In the genomic region with DNA sequence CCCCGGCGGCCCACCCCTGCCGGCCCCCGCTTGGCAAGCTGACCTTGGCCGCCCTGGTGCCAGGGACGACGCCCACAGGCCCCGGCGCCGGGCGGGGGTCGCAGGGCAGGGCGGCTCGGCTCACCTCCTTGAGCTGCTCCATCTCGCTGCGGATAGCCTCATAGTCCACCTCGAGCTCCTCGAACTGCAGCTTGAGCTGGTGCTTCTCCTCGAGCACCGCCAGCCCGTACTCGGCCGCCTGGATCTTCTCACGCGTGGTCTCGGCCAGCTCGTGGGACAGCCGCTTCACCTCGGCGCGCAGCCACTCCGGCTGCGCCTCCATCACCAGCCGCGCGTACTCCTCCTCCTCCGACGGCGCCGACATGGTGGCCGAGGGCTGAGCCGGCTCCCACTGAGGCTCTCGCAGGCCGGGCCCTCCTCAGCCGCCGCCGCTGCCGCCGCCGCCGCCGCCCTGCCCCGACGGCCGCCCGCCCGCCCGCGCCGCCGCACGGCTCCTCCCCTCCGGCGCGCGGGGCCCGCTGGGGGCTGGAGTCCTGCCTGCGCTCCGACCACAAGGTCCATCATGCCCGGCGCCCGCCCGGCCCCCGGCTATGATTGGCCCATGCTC, we compare ENCODE assay signal across 8 cellular contexts. TPM values are rescaled to one million over a fixed set of nuclear protein-coding genes. Genes with fewer than 3 reads are reported as not detected.
DNase-seq lines count a peak whose midpoint lies in the region; ATAC-seq, FAIRE-seq and TF ChIP-seq lines count a peak whose summit lies in the region.

A gene (minus strand): TSS at position 453 of the 607 bp plus-strand sequence. CDS start 89 bp downstream, at position 364.

- H2AK5ac ChIP-seq in IMR-90 (ENCODE audit: low read depth, low read length) = peak within 1 kb of the TSS; percentile 85

- H3K27ac Mint-ChIP-seq in activated CD4-positive, alpha-beta T cell treated with anti-CD3 and anti-CD28 coated beads, Interleukin-2, amount 10 ng/mL, durations not matched to agents 7 days and 5 days = peak within 1 kb of the TSS; percentile 97

- peak within 1 kb of the TSS; percentile 98 for H2AK9ac ChIP-seq in IMR-90 (replicated peaks; ENCODE audit: low read depth, low read length, poor library complexity)

- peak within 1 kb of the TSS; percentile 73 for H3K4ac ChIP-seq in IMR-90 (ENCODE audit: low read depth, low read length)

- CTCF ChIA-PET in activated CD4-positive, alpha-beta T cell treated with anti-CD3 and anti-CD28 coated beads, Interleukin-2, amount 10 ng/mL, durations not matched to agents 7 days and 5 days (lab: Charles Lee) = interaction anchor here (0.6 to 1.4 kb wide), 8 partner anchors 10 to 95 kb away, joined by 3 to 4 read pairs (median 3); a partner anchor contains a TSS
- CTCF ChIA-PET in IMR-90 (lab: Yijun Ruan, JAX) = interaction anchor here (0.6 to 1.0 kb wide), 2 partner anchors 45 to 683 kb away, joined by 3 to 4 read pairs; no protein-coding TSS in a partner anchor

- H3K4me3 ChIP-seq in IMR-90 (ENCODE audit: insufficient read depth, low read depth, low read length) (peak within 1 kb of the TSS; percentile 97), bronchial epithelial cell (ENCODE audit: low read depth, low read length) (peak within 1 kb of the TSS; percentile 83), lower leg skin (ENCODE audit: low read depth, poor library complexity, severe bottlenecking) (peak within 1 kb of the TSS; percentile 94), thoracic aorta (peak within 1 kb of the TSS; percentile 96)

- H3K36me3 ChIP-seq in IMR-90 (ENCODE audit: control insufficient read depth, insufficient read depth, low read length) (no peaks in the 10 kb centered on the region), bronchial epithelial cell (ENCODE audit: control insufficient read depth, insufficient read depth, low read length) (peaks cover 2% of the 10 kb centered on the region), thoracic aorta (no peaks in the 10 kb centered on the region)

- intact Hi-C loops in IMR-90 (cut with micrococcal nuclease) = loop anchor here (5.0 kb wide), 1 partner anchor 37 kb away; no protein-coding TSS in a partner anchor
- intact Hi-C loops in lower leg skin (cut with DNase I; ENCODE audit: low total_unique reads) = no loop called here

- no peak for TF ChIP-seq RAD21 in IMR-90 (IDR thresholded peaks at IDR 0.05; ENCODE audit: low read length)

- H2BK5ac ChIP-seq in IMR-90 (ENCODE audit: low read depth, low read length, poor library complexity, severe bottlenecking) = peak within 1 kb of the TSS; percentile 81

- 0% methylated on average over 28 of the region's 74 CpGs; no CpG with 5 or more reads in 1 of the 2 experiments for whole genome bisulfite sequencing in IMR-90 (ENCODE audit: extremely low coverage in 2 of 2, insufficient read length in 1 of 2), 2 experiments
- WGBS in lower leg skin, 2 donors = 0% methylated on average over 35 of the region's 74 CpGs; no CpG with 5 or more reads in 1 of the 2 donors

- peak within 1 kb of the TSS; percentile 95 for H3K4me3 Mint-ChIP-seq in activated CD4-positive, alpha-beta T cell treated with anti-CD3 and anti-CD28 coated beads, Interleukin-2, amount 10 ng/mL, durations not matched to agents 7 days and 5 days

- H3K27me3 Mint-ChIP-seq in activated CD4-positive, alpha-beta T cell treated with anti-CD3 and anti-CD28 coated beads, Interleukin-2, amount 10 ng/mL, durations not matched to agents 7 days and 5 days = no peaks in the 10 kb centered on the region

- in situ Hi-C loops in IMR-90 (cut with MboI; ENCODE audit: low sequenced_read_pairs) = no loop called here

- H3K27ac ChIP-seq in IMR-90 (ENCODE audit: insufficient read depth, low read length) = peak within 1 kb of the TSS; percentile 83
- peak within 1 kb of the TSS; percentile 99 to 100 for H3K27ac ChIP-seq in thoracic aorta

- peak within 1 kb of the TSS; percentile 95 for H3K14ac ChIP-seq in IMR-90 (replicated peaks; ENCODE audit: low read depth, low read length)

- H4K8ac ChIP-seq in IMR-90 (ENCODE audit: low read depth in 2 of 2, low read length in 2 of 2) = peak within 1 kb of the TSS; percentile 58 to 85

- H3K9ac ChIP-seq in IMR-90 (ENCODE audit: low read depth, low read length) = peak within 1 kb of the TSS; percentile 91

- H3K36me3 Mint-ChIP-seq in activated CD4-positive, alpha-beta T cell treated with anti-CD3 and anti-CD28 coated beads, Interleukin-2, amount 10 ng/mL, durations not matched to agents 7 days and 5 days (ENCODE audit: low read depth) = no peaks in the 10 kb centered on the region

- FAIRE-seq in bronchial epithelial cell (lab: Jason Lieb, UNC) = no peak

- POLR2A ChIA-PET in activated CD4-positive, alpha-beta T cell treated with anti-CD3 and anti-CD28 coated beads, Interleukin-2, amount 10 ng/mL, durations not matched to agents 7 days and 5 days (lab: Charles Lee) = no interaction called here
- POLR2A ChIA-PET in IMR-90 (lab: Charles Lee; ENCODE audit: unreplicated experiment) = no interaction called here

- peak within 1 kb of the TSS; percentile 92 for H3K4me2 ChIP-seq in IMR-90 (ENCODE audit: low read depth, low read length)

- no TSS peak for BruUV-seq in IMR-90 (replicated peaks; lab: Mats Ljungman, UMichigan)

- H4K20me1 ChIP-seq in IMR-90 (ENCODE audit: insufficient read depth, low read length) = peaks cover 45% of the 10 kb centered on the region

- no peaks in the 10 kb centered on the region for H3K9me3 Mint-ChIP-seq in activated CD4-positive, alpha-beta T cell treated with anti-CD3 and anti-CD28 coated beads, Interleukin-2, amount 10 ng/mL, durations not matched to agents 7 days and 5 days

- H3K9me1 ChIP-seq in IMR-90 (ENCODE audit: insufficient read depth, low read length) = peaks cover 31% of the 10 kb centered on the region

- no peak within 1 kb of the TSS for H3K18ac ChIP-seq in IMR-90 (ENCODE audit: low read depth, low read length)

- H3K27me3 ChIP-seq in IMR-90 (ENCODE audit: control insufficient read depth, insufficient read depth, low read length) (no peaks in the 10 kb centered on the region; the same call in 1 of the 2 replicates), bronchial epithelial cell (ENCODE audit: control insufficient read depth, insufficient read depth, low read length) (no peaks in the 10 kb centered on the region), thoracic aorta (replicated peaks; ENCODE audit: insufficient read depth) (no peaks in the 10 kb centered on the region)

- H3K4me1 ChIP-seq in IMR-90 (ENCODE audit: control insufficient read depth, insufficient read depth, low read length) = peaks cover 11% of the 10 kb centered on the region
- H3K4me1 ChIP-seq in thoracic aorta (ENCODE audit: control insufficient read depth in 1 of 2, low read depth in 2 of 2) = peaks cover 34 to 48% of the 10 kb centered on the region in 2 donors

- dilution Hi-C loops in IMR-90 (cut with HindIII; ENCODE audit: low sequenced_read_pairs, unreplicated experiment) = no loop called here

- no peaks in the 10 kb centered on the region for H3K9me3 ChIP-seq in IMR-90 (ENCODE audit: control insufficient read depth, insufficient read depth, low read length)
- no peaks in the 10 kb centered on the region for H3K9me3 ChIP-seq in thoracic aorta

- H3K23ac ChIP-seq in IMR-90 (ENCODE audit: low read depth, low read length) = peak within 1 kb of the TSS; percentile 88

- H4K5ac ChIP-seq in IMR-90 (ENCODE audit: low read depth, low read length) = peak within 1 kb of the TSS; percentile 17; the same call in 1 of the 2 replicates

- peak within 1 kb of the TSS; percentile 73 for H4K91ac ChIP-seq in IMR-90 (ENCODE audit: insufficient read depth, low read depth, low read length)

- H2AFZ ChIP-seq in IMR-90 (replicated peaks; ENCODE audit: low read length, poor library complexity) = peak within 1 kb of the TSS; percentile 99

- DNase-seq in activated CD4-positive, alpha-beta T cell treated with anti-CD3 and anti-CD28 coated beads, Interleukin-2, amount 10 ng/mL, durations not matched to agents 7 days and 5 days = no peak
- no peak for DNase-seq in activated CD4-positive, alpha-beta T cell treated with anti-CD3 and anti-CD28 coated beads for 1 hour
- DNase-seq in IMR-90 (no peak), bronchial epithelial cell (ENCODE audit: low read depth) (no peak), lower leg skin (ENCODE audit: low spot score in 2 of 2) (no peak), thoracic aorta (ENCODE audit: low spot score) (no peak), SIG-M5 treated with dmso at 0.1 percent for 504 hours (lab: John Stamatoyannopoulos, UW; ENCODE audit: unreplicated experiment) (no peak)
- DNase-seq in stimulated activated CD4-positive, alpha-beta T cell treated with anti-CD3 and anti-CD28 coated beads, Interleukin-1b, Interleukin-23, amount 100 ng/mL, for 48 hours = no peak

- H3K56ac ChIP-seq in IMR-90 (ENCODE audit: extremely low read depth, insufficient read depth, low read length) = peak within 1 kb of the TSS; percentile 90

- peaks cover 47% of the 10 kb centered on the region for H3K4me1 Mint-ChIP-seq in activated CD4-positive, alpha-beta T cell treated with anti-CD3 and anti-CD28 coated beads, Interleukin-2, amount 10 ng/mL, durations not matched to agents 7 days and 5 days

- H2BK15ac ChIP-seq in IMR-90 (ENCODE audit: low read depth, low read length) = no peak within 1 kb of the TSS

- peak; percentile 95; the same call in 1 of the 2 replicates for ATAC-seq in IMR-90 (ENCODE audit: low read depth)
- ATAC-seq in thoracic aorta (ENCODE audit: insufficient number of reproducible peaks, low FRiP score, low read depth) = no peak

- TF ChIP-seq CTCF in IMR-90 (conservative IDR thresholded peaks at IDR 0.05; ENCODE audit: low read depth, low read length) = no peak
- no peak for TF ChIP-seq CTCF in bronchial epithelial cell (IDR thresholded peaks at IDR 0.05; ENCODE audit: insufficient read depth, low read length, severe bottlenecking)
- no peak for TF ChIP-seq CTCF in lower leg skin (IDR thresholded peaks at IDR 0.05)
- TF ChIP-seq CTCF in thoracic aorta (IDR thresholded peaks at IDR 0.05) = no peak

- TF ChIP-seq POLR2A in IMR-90 (IDR thresholded peaks at IDR 0.05; ENCODE audit: low read depth, low read length) = no peak
- TF ChIP-seq POLR2A in lower leg skin (IDR thresholded peaks at IDR 0.05) = no peak

- H2BK120ac ChIP-seq in IMR-90 (ENCODE audit: low read depth, low read length) = peak within 1 kb of the TSS; percentile 38; the same call in 1 of the 2 replicates

- peaks cover 24 to 50% of the 10 kb centered on the region in 2 experiments for H3K79me1 ChIP-seq in IMR-90 (ENCODE audit: low read depth in 1 of 2, low read length in 2 of 2)

- H2BK20ac ChIP-seq in IMR-90 (ENCODE audit: low read depth, low read length) = no peak within 1 kb of the TSS

TF ChIP-seq in IMR-90, 13 proteins besides CTCF, POLR2A, EP300 and RAD21 (continues in another document):
- no peak for TF ChIP-seq SMC3 (IDR thresholded peaks at IDR 0.05; ENCODE audit: low read depth, low read length)
- no peak for TF ChIP-seq RCOR1 (IDR thresholded peaks at IDR 0.05; ENCODE audit: insufficient replicate concordance, low read length)

RNA-seq across cellular contexts. Expression of the gene that starts here (rescaled TPM):
- 10 to 100 TPM; 29.5 to 31.1 TPM for total RNA-seq in activated CD4-positive, alpha-beta T cell treated with anti-CD3 and anti-CD28 coated beads, Interleukin-2, amount 10 ng/mL, durations not matched to agents 7 days and 5 days
- total RNA-seq in IMR-90 (2012; rRNA removed) = 35.7 and 42.2 TPM in 2 replicates
- polyA plus RNA-seq in IMR-90 (2012; rRNA removed) = 21.1 and 21.5 TPM in 2 replicates
- 13.1 and 22.4 TPM in 2 replicates for polyA plus RNA-seq in IMR-90 (2012; cell fraction: cytosol; rRNA removed)
- 13.6 and 16.6 TPM in 2 replicates for polyA plus RNA-seq in IMR-90 (2012; cell fraction: nucleus; rRNA removed; ENCODE audit: low replicate concordance)
- total RNA-seq in bronchial epithelial cell = 92.7 and 138 TPM in 2 replicates
- 100 to 1,000 TPM; 177 to 182 (median 180) TPM for total RNA-seq in lower leg skin
- 10 to 100 TPM; 52.1 to 57.7 TPM for total RNA-seq in thoracic aorta
